In the genomic region with DNA sequence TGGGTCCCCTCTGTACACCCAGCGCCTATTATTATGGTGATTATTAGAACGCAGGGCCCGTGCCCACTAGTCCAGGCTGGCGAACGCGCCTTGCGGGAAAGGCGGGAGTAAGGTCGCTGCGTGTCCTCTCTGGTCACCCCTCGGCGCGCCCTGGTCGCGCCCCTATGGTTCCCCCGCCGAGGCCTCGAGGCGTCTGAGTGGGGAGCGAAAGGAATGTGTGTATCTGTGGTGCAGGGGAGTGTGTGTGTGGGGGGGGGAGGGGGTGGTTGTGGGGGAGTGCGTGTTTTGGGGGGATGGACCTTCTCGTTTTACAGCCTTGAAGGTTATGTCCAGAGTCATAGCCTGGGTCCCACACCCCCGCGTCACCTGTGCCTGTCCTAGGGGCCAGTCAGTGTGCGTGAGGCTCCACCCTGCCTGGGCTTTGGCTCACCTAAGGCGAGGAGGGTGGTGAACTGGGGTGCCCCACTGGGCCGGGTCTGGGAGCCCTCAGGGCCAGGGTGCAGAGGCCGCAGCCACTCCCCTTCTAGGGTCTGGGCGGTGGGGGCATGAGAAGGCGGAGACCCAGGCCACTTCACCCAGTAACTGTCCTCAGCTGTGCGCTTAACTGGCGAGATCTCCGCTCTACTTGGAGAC, we compare ENCODE assay signal across 11 cellular contexts. TPM values are rescaled to one million over a fixed set of nuclear protein-coding genes. Genes with fewer than 3 reads are reported as not detected.
DNase-seq lines count a peak whose midpoint lies in the region; ATAC-seq and TF ChIP-seq lines count a peak whose summit lies in the region.
"Not testable (repeated sequence)": the region's sequence is repeated elsewhere in the genome, so short reads cannot be mapped to it uniquely, and the experiment has no call there.
"Had no signal": no experiment of that assay in that cellular context is flagged by ENCODE, and none has a peak within 500 bp of the region (broad histone marks: within the 10 kb centered on the region; RNA-seq: fewer than 3 reads in every experiment).

A gene (minus strand): TSS at position 50 of the 633 bp plus-strand sequence. CDS start 952 bp downstream, outside the sequence.

- not testable (repeated sequence) for H2AK5ac ChIP-seq in neuronal stem cell (ENCODE audit: low read depth, low read length)

- not testable (repeated sequence) for H3K79me2 ChIP-seq in GM23338 (replicated peaks; ENCODE audit: insufficient read depth)

- DNase-seq in GM23338 (ENCODE audit: low spot score); ascending aorta (ENCODE audit: low spot score in 2 of 2); left ventricle myocardium inferior; neuronal stem cell (ENCODE audit: low spot score): not testable (repeated sequence)
- DNase-seq in dorsolateral prefrontal cortex, result peak in 1 of 10 donors; percentile 26
- DNase-seq in left lung, result peak; percentile 34 to 70
- DNase-seq in spleen, result peak; percentile 40
- DNase-seq in upper lobe of right lung, result peak; percentile 67

- H3K4me2 ChIP-seq in GM23338 (peak within 1 kb of the TSS; percentile 73; the same call in 1 of the 2 replicates), neuronal stem cell (ENCODE audit: insufficient read depth, low read length, poor library complexity, severe bottlenecking) (peak within 1 kb of the TSS; percentile 40)

- intact Hi-C loops in ascending aorta (cut with DNase I); dorsolateral prefrontal cortex (cut with DNase I); left ventricle myocardium inferior (cut with micrococcal nuclease); left lung (cut with DNase I); spleen (cut with DNase I; ENCODE audit: low total_unique reads); upper lobe of right lung (cut with DNase I): not testable (repeated sequence)

- not testable (repeated sequence) for H4K91ac ChIP-seq in neuronal stem cell (ENCODE audit: low read depth, low read length, poor library complexity)

- H3K9me2 ChIP-seq in GM23338 (ENCODE audit: insufficient read depth), result not testable (repeated sequence)

- not testable (repeated sequence) for H3K4me3 Mint-ChIP-seq in GM23338

- not testable (repeated sequence) for H2BK120ac ChIP-seq in neuronal stem cell (ENCODE audit: low read depth, low read length)

- H3K36me3 Mint-ChIP-seq in GM23338 (ENCODE audit: low read depth), result not testable (repeated sequence)

- not testable (repeated sequence) for H3K14ac ChIP-seq in neuronal stem cell (ENCODE audit: low read length)

- ATAC-seq in GM23338, result peak; percentile 2
- peak; percentile 35 for ATAC-seq in left lung
- peak; percentile 7 for ATAC-seq in upper lobe of right lung

- not testable (repeated sequence) for H3K9me3 Mint-ChIP-seq in GM23338

- not testable (repeated sequence) for H3K27ac ChIP-seq in GM23338 (ENCODE audit: low read depth); ascending aorta; left ventricle myocardium inferior (replicated peaks); neuronal stem cell (replicated peaks; ENCODE audit: low read length); spleen
- H3K27ac ChIP-seq in dorsolateral prefrontal cortex (peak within 1 kb of the TSS in 1 of 59 donors; percentile 54), left lung (peak within 1 kb of the TSS; percentile 13 to 56), upper lobe of right lung (peak within 1 kb of the TSS; percentile 60)

- not testable (repeated sequence) for H3K4ac ChIP-seq in neuronal stem cell (ENCODE audit: low read length)

- H3K23ac ChIP-seq in neuronal stem cell (ENCODE audit: low read depth, low read length, poor library complexity), result not testable (repeated sequence)

- H3K4me1 ChIP-seq in GM23338 (ENCODE audit: insufficient read depth); ascending aorta; left ventricle myocardium inferior; left lung; neuronal stem cell (ENCODE audit: control insufficient read depth in 2 of 2, insufficient read depth in 1 of 2, low read depth in 1 of 2, low read length in 2 of 2); spleen; upper lobe of right lung: not testable (repeated sequence)

- not testable (repeated sequence) for H3K36me3 ChIP-seq in GM23338 (ENCODE audit: insufficient read depth); ascending aorta; left ventricle myocardium inferior; left lung; neuronal stem cell (replicated peaks in 1 of 2; ENCODE audit: control insufficient read depth in 2 of 2, insufficient read depth in 2 of 2, low read length in 2 of 2); spleen; upper lobe of right lung

- not testable (repeated sequence) for H3K27ac Mint-ChIP-seq in GM23338

- H3K27me3 ChIP-seq in GM23338 (ENCODE audit: insufficient read depth) (peaks cover 18% of the 10 kb centered on the region), left lung (peaks cover 0 to 14% of the 10 kb centered on the region in 2 donors)
- H3K27me3 ChIP-seq in ascending aorta; dorsolateral prefrontal cortex; left ventricle myocardium inferior (ENCODE audit: low read depth); neuronal stem cell (ENCODE audit: control insufficient read depth in 3 of 3, insufficient read depth in 3 of 3, low read depth in 1 of 3, low read length in 3 of 3); spleen (replicated peaks in 1 of 7); upper lobe of right lung: not testable (repeated sequence)

- H3F3A ChIP-seq in GM23338 (replicated peaks; ENCODE audit: low read depth), result not testable (repeated sequence)

- WGBS in neuronal stem cell (ENCODE audit: extremely low coverage in 2 of 2, insufficient read length in 2 of 2, insufficient replicate concordance in 1 of 2), 2 donors, result no CpG with 5 or more reads among the region's 33 CpGs
- 72 to 89% (median 75%) methylated on average over 10 to 28 of the region's 33 CpGs; no CpG with 5 or more reads in 1 of the 5 donors for WGBS in spleen, 5 donors

- H2BK12ac ChIP-seq in neuronal stem cell (ENCODE audit: low read length), result not testable (repeated sequence)

- H4K8ac ChIP-seq in neuronal stem cell (ENCODE audit: low read depth, low read length), result not testable (repeated sequence)

- not testable (repeated sequence) for H2BK15ac ChIP-seq in neuronal stem cell (ENCODE audit: low read length)

- TF ChIP-seq POLR2A in spleen (IDR thresholded peaks at IDR 0.05), result not testable (repeated sequence)

- not testable (repeated sequence) for H3K4me1 Mint-ChIP-seq in GM23338

- not testable (repeated sequence) for TF ChIP-seq CTCF in GM23338 (conservative IDR thresholded peaks at IDR 0.05; ENCODE audit: low read depth in 2 of 2); ascending aorta (IDR thresholded peaks at IDR 0.05); dorsolateral prefrontal cortex (IDR thresholded peaks at IDR 0.05 in 54 of 56, conservative IDR thresholded peaks at IDR 0.05 in 2 of 56; ENCODE audit: low read depth in 1 of 56, partially characterized antibody in 56 of 56); left ventricle myocardium inferior (IDR thresholded peaks at IDR 0.05; ENCODE audit: borderline replicate concordance); left lung (IDR thresholded peaks at IDR 0.05); spleen (IDR thresholded peaks at IDR 0.05 in 8 of 11, conservative IDR thresholded peaks at IDR 0.05 in 3 of 11); upper lobe of right lung (IDR thresholded peaks at IDR 0.05)

- H3K18ac ChIP-seq in neuronal stem cell (ENCODE audit: low read length), result not testable (repeated sequence)

- not testable (repeated sequence) for H2BK5ac ChIP-seq in neuronal stem cell (ENCODE audit: low read length)

- H3K79me1 ChIP-seq in neuronal stem cell (ENCODE audit: low read depth, low read length), result not testable (repeated sequence)

- not testable (repeated sequence) for H3K9me3 ChIP-seq in ascending aorta; left ventricle myocardium inferior (replicated peaks); left lung; neuronal stem cell (replicated peaks in 1 of 2; ENCODE audit: control insufficient read depth in 2 of 2, insufficient read depth in 1 of 2, low read depth in 1 of 2, low read length in 2 of 2); spleen; upper lobe of right lung

- not testable (repeated sequence) for H3K9ac ChIP-seq in neuronal stem cell (ENCODE audit: low read depth, low read length, poor library complexity)

- not testable (repeated sequence) for H4K20me1 ChIP-seq in GM23338 (replicated peaks; ENCODE audit: insufficient read depth)

- not testable (repeated sequence) for H2AFZ ChIP-seq in GM23338; neuronal stem cell (ENCODE audit: low read length)

- not testable (repeated sequence) for H3K27me3 Mint-ChIP-seq in GM23338 (ENCODE audit: insufficient read depth, low read depth, poor library complexity)

- H3K4me3 ChIP-seq in GM23338, result peak within 1 kb of the TSS; percentile 55; the same call in 1 of the 2 replicates
- peak within 1 kb of the TSS in 1 of 2 donors; percentile 54 for H3K4me3 ChIP-seq in ascending aorta
- H3K4me3 ChIP-seq in dorsolateral prefrontal cortex, result peak within 1 kb of the TSS in 40 of 59 donors; percentile 2 to 58 (median 35)
- H3K4me3 ChIP-seq in left ventricle myocardium inferior, result peak within 1 kb of the TSS; percentile 55
- peak within 1 kb of the TSS in 1 of 2 donors; percentile 33 for H3K4me3 ChIP-seq in left lung
- H3K4me3 ChIP-seq in neuronal stem cell (ENCODE audit: low read length in 2 of 2), result not testable (repeated sequence)
- peak within 1 kb of the TSS in 4 of 8 donors; percentile 13 to 41 (median 26) for H3K4me3 ChIP-seq in spleen
- peak within 1 kb of the TSS; percentile 48 for H3K4me3 ChIP-seq in upper lobe of right lung

RNA-seq across cellular contexts. Expression of the gene that starts here (rescaled TPM):
- 0.08 and 0.24 TPM in 2 replicates for total RNA-seq in GM23338 (2014; rRNA removed; shearing (Covaris generic))
- polyA plus RNA-seq in GM23338 (2016; fragmentation: Nextera tagmentation; extraction: Ambion mirVana) (0.08 TPM in 1 of 2 replicates, not detected in the other), spleen (under 1 TPM; 0.04 to 0.36 (median 0.06) TPM)
- total RNA-seq in ascending aorta (68.3 TPM), dorsolateral prefrontal cortex (1 to 10 TPM in 94 of 120 experiments, under 1 TPM in 23, not detected in 3; 0.23 to 9.5 (median 2.0) TPM), left ventricle myocardium inferior (0.93 TPM), left lung (10 to 100 TPM; 37.4 to 41.5 TPM), spleen (1 to 10 TPM in 6 of 7 donors, under 1 TPM in 1; 0.26 to 2.2 (median 1.6) TPM), upper lobe of right lung (40.1 TPM)
- not detected for polyA plus RNA-seq in neuronal stem cell (2013, experiment 1 of 2)
- 0.03 TPM for polyA plus RNA-seq in neuronal stem cell (2013, experiment 2 of 2)
- total RNA-seq: HT1080, LHCN-M2 had no signal
- polyA plus RNA-seq: CD8-positive, alpha-beta memory T cell had no signal

Comparison
In these comparisons a context has a peak if more than half of its experiments do, and no peak if none do; other contexts are left out.
1. Peak in ATAC-seq, H3K4me3 ChIP-seq and H3K4me2 ChIP-seq in GM23338; RNA of the gene not detected or under 1 TPM.